ENCODE assay signal across 1 cellular context in genomic region chr1:208166340-208167138, GRCh38.
TF ChIP-seq lines count a peak whose summit lies in the region.

No MANE protein-coding gene starts in this region.

TF ChIP-seq in HepG2, 621 proteins besides CTCF, POLR2A, EP300 and RAD21 (continued from another document and continues in another):
- TF ChIP-seq ZNF530 (CRISPR knock-in tag; IDR thresholded peaks at IDR 0.05; ENCODE audit: low read depth) (no peak), HDAC2 (CRISPR knock-in tag; IDR thresholded peaks at IDR 0.05) (peak; percentile 35; the same call in 1 of the 2 replicates), MED1 (CRISPR knock-in tag; IDR thresholded peaks at IDR 0.05) (0 out of 2 replicates have a peak, but pooled peaks have one; percentile 41), LCORL (IDR thresholded peaks at IDR 0.05) (no peak), LCORL (CRISPR knock-in tag; IDR thresholded peaks at IDR 0.05) (0 out of 2 replicates have a peak, but pooled peaks have one; percentile 51), BCL6 (CRISPR knock-in tag; IDR thresholded peaks at IDR 0.05) (0 out of 2 replicates have a peak, but pooled peaks have one; percentile 9), RFX3 (CRISPR knock-in tag; IDR thresholded peaks at IDR 0.05) (no peak), ZC3H13 (CRISPR knock-in tag; IDR thresholded peaks at IDR 0.05) (no peak), ZBTB40 (IDR thresholded peaks at IDR 0.05) (no peak), ZBTB40 (CRISPR knock-in tag; IDR thresholded peaks at IDR 0.05) (no peak), ZNF850 (CRISPR knock-in tag; conservative IDR thresholded peaks at IDR 0.05) (no peak), ZNF577 (CRISPR knock-in tag; IDR thresholded peaks at IDR 0.05; ENCODE audit: borderline replicate concordance, low read depth) (no peak), TEAD3 (CRISPR knock-in tag; optimal IDR thresholded peaks at IDR 0.05; ENCODE audit: borderline replicate concordance) (peak; percentile 86), PAXIP1 (CRISPR knock-in tag; conservative IDR thresholded peaks at IDR 0.05) (peak; percentile 77), TEAD2 (CRISPR knock-in tag; IDR thresholded peaks at IDR 0.05) (no peak), FOXP1 (IDR thresholded peaks at IDR 0.05) (no peak), FOXP1 (CRISPR knock-in tag; IDR thresholded peaks at IDR 0.05) (peak; percentile 27; the same call in 1 of the 2 replicates), RARA (CRISPR knock-in tag; IDR thresholded peaks at IDR 0.05) (0 out of 2 replicates have a peak, but pooled peaks have one; percentile 19), RAD51 (IDR thresholded peaks at IDR 0.05; ENCODE audit: borderline replicate concordance) (no peak), ZBED4 (CRISPR knock-in tag; IDR thresholded peaks at IDR 0.05; ENCODE audit: borderline replicate concordance) (0 out of 2 replicates have a peak, but pooled peaks have one; percentile 20), SOX6 (IDR thresholded peaks at IDR 0.05) (no peak), SOX6 (CRISPR knock-in tag; IDR thresholded peaks at IDR 0.05) (peak; percentile 47; the same call in 1 of the 2 replicates), PATZ1 (CRISPR knock-in tag; IDR thresholded peaks at IDR 0.05) (0 out of 2 replicates have a peak, but pooled peaks have one; percentile 7), NR2F6 (IDR thresholded peaks at IDR 0.05) (no peak), NR2F6 (CRISPR knock-in tag; IDR thresholded peaks at IDR 0.05) (peak; percentile 15; the same call in 1 of the 2 replicates), TBX2 (CRISPR knock-in tag; IDR thresholded peaks at IDR 0.05; ENCODE audit: borderline replicate concordance) (peak; percentile 51; the same call in 1 of the 2 replicates), SOX5 (CRISPR knock-in tag; IDR thresholded peaks at IDR 0.05; ENCODE audit: borderline replicate concordance) (peak; percentile 51; the same call in 1 of the 2 replicates), KMT2A (CRISPR knock-in tag; IDR thresholded peaks at IDR 0.05) (no peak), ZNF775 (CRISPR knock-in tag; IDR thresholded peaks at IDR 0.05; ENCODE audit: borderline replicate concordance) (no peak)
- TF ChIP-seq, protein P1, sequence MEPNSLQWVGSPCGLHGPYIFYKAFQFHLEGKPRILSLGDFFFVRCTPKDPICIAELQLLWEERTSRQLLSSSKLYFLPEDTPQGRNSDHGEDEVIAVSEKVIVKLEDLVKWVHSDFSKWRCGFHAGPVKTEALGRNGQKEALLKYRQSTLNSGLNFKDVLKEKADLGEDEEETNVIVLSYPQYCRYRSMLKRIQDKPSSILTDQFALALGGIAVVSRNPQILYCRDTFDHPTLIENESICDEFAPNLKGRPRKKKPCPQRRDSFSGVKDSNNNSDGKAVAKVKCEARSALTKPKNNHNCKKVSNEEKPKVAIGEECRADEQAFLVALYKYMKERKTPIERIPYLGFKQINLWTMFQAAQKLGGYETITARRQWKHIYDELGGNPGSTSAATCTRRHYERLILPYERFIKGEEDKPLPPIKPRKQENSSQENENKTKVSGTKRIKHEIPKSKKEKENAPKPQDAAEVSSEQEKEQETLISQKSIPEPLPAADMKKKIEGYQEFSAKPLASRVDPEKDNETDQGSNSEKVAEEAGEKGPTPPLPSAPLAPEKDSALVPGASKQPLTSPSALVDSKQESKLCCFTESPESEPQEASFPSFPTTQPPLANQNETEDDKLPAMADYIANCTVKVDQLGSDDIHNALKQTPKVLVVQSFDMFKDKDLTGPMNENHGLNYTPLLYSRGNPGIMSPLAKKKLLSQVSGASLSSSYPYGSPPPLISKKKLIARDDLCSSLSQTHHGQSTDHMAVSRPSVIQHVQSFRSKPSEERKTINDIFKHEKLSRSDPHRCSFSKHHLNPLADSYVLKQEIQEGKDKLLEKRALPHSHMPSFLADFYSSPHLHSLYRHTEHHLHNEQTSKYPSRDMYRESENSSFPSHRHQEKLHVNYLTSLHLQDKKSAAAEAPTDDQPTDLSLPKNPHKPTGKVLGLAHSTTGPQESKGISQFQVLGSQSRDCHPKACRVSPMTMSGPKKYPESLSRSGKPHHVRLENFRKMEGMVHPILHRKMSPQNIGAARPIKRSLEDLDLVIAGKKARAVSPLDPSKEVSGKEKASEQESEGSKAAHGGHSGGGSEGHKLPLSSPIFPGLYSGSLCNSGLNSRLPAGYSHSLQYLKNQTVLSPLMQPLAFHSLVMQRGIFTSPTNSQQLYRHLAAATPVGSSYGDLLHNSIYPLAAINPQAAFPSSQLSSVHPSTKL (CRISPR knock-in tag; IDR thresholded peaks at IDR 0.05), result peak; percentile 57; the same call in 1 of the 2 replicates
- TF ChIP-seq, protein P2, sequence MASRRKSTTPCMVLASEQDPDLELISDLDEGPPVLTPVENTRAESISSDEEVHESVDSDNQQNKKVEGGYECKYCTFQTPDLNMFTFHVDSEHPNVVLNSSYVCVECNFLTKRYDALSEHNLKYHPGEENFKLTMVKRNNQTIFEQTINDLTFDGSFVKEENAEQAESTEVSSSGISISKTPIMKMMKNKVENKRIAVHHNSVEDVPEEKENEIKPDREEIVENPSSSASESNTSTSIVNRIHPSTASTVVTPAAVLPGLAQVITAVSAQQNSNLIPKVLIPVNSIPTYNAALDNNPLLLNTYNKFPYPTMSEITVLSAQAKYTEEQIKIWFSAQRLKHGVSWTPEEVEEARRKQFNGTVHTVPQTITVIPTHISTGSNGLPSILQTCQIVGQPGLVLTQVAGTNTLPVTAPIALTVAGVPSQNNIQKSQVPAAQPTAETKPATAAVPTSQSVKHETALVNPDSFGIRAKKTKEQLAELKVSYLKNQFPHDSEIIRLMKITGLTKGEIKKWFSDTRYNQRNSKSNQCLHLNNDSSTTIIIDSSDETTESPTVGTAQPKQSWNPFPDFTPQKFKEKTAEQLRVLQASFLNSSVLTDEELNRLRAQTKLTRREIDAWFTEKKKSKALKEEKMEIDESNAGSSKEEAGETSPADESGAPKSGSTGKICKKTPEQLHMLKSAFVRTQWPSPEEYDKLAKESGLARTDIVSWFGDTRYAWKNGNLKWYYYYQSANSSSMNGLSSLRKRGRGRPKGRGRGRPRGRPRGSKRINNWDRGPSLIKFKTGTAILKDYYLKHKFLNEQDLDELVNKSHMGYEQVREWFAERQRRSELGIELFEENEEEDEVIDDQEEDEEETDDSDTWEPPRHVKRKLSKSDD (CRISPR knock-in tag; IDR thresholded peaks at IDR 0.05; ENCODE audit: low read depth), result no peak
